ENCODE assay signal across 19 cellular contexts in the genomic region with DNA sequence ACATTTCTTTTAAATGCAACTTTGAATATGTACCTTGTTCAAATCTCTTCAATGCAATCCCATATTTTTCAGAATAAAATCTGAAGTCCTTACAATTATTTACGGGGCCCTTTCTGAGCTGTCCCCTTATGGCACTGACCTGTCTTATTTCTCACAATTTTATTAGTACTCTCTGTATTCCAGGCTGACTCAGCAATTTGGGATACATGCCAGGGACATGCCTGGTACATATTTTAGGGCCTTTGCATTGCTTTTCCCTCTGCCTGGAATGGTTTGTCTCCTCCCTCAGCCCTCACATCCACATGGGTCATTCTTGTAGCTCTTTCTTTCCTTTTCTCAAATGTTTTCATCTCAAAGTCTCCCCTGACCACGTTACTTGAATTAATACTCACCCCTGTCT.
DNase-seq lines count a peak whose midpoint lies in the region; ATAC-seq and TF ChIP-seq lines count a peak whose summit lies in the region.
"Had no signal": no experiment of that assay in that cellular context is flagged by ENCODE, and none has a peak within 500 bp of the region (broad histone marks: within the 10 kb centered on the region; RNA-seq: fewer than 3 reads in every experiment).

No MANE protein-coding gene starts in this region.

- no peaks in the 10 kb centered on the region for H3K79me1 ChIP-seq in mesenchymal stem cell (replicated peaks; ENCODE audit: low read length, poor library complexity, severe bottlenecking)

- H3K79me2 ChIP-seq in mammary epithelial cell (ENCODE audit: insufficient read depth, low read length), result no peaks in the 10 kb centered on the region

- no peak overlapping the region for H3K27ac ChIP-seq in mammary epithelial cell (ENCODE audit: insufficient read depth, low read depth, low read length)
- no peak overlapping the region for H3K27ac ChIP-seq in mesenchymal stem cell (ENCODE audit: low read length, poor library complexity, severe bottlenecking)
- H3K27ac ChIP-seq: SJCRH30, thoracic aorta had no signal

- no TSS peak for BruUV-seq in mammary epithelial cell (replicated peaks; lab: Mats Ljungman, UMichigan)

- no peak overlapping the region for H2BK15ac ChIP-seq in mesenchymal stem cell (ENCODE audit: low read depth, poor library complexity, severe bottlenecking)

- H3K4me2 ChIP-seq in mammary epithelial cell (ENCODE audit: insufficient read depth, low read depth, low read length), result no peak overlapping the region
- H3K4me2 ChIP-seq in mesenchymal stem cell (ENCODE audit: low read length, poor library complexity, severe bottlenecking), result no peak overlapping the region

- no peak overlapping the region for H3K23ac ChIP-seq in mesenchymal stem cell (ENCODE audit: low read length in 2 of 2)

- in situ Hi-C loops in mammary epithelial cell (cut with MboI; ENCODE audit: low sequenced_read_pairs in 2 of 2), result no loop called here

- H3K9me3 ChIP-seq in mammary epithelial cell (replicated peaks; ENCODE audit: insufficient read depth, low read length) (no peaks in the 10 kb centered on the region), mesenchymal stem cell (ENCODE audit: control insufficient read depth, low read length) (no peaks in the 10 kb centered on the region)
- H3K9me3 ChIP-seq: SJCRH30, thoracic aorta had no signal

- H2BK12ac ChIP-seq in mesenchymal stem cell (ENCODE audit: low read length in 2 of 2), result no peak overlapping the region

- no peak overlapping the region for H3K4me3 ChIP-seq in mammary epithelial cell (replicated peaks in 1 of 3; ENCODE audit: insufficient read depth in 1 of 3, low read depth in 2 of 3, low read length in 3 of 3)
- H3K4me3 ChIP-seq in mesenchymal stem cell (ENCODE audit: insufficient read depth in 1 of 2, low read depth in 1 of 2, low read length in 2 of 2), result no peak overlapping the region
- H3K4me3 ChIP-seq: SJCRH30, thoracic aorta had no signal

- 86% methylated on average over 2 of the region's 2 CpGs for WGBS in mammary epithelial cell (ENCODE audit: low coverage, missing lambda C conversion rate)
- 98% methylated on average over 2 of the region's 2 CpGs for WGBS in mesenchymal stem cell

- H3K4ac ChIP-seq in mesenchymal stem cell (ENCODE audit: low read depth in 1 of 2, low read length in 2 of 2), result no peak overlapping the region

- H3K9ac ChIP-seq in mammary epithelial cell (ENCODE audit: insufficient read depth, low read length), result no peak overlapping the region
- H3K9ac ChIP-seq in mesenchymal stem cell (ENCODE audit: low read length), result no peak overlapping the region

- no peak for TF ChIP-seq CTCF in mammary epithelial cell (conservative IDR thresholded peaks at IDR 0.05 in 1 of 2, IDR thresholded peaks at IDR 0.05 in 1 of 2; ENCODE audit: extremely low read depth in 1 of 2, insufficient read depth in 1 of 2, low read depth in 1 of 2, low read length in 2 of 2)

- no peak overlapping the region for H2BK120ac ChIP-seq in mesenchymal stem cell (ENCODE audit: low read depth, low read length)

- no peak overlapping the region for H4K91ac ChIP-seq in mesenchymal stem cell (ENCODE audit: low read length)

- H2AFZ ChIP-seq in mammary epithelial cell (ENCODE audit: low read depth, low read length), result peak overlapping the region; percentile 86
- no peak overlapping the region for H2AFZ ChIP-seq in mesenchymal stem cell (ENCODE audit: low read depth, low read length)

- no peak overlapping the region for H3K14ac ChIP-seq in mesenchymal stem cell (ENCODE audit: low read length in 2 of 2)

- no peak overlapping the region for H4K8ac ChIP-seq in mesenchymal stem cell (ENCODE audit: low read length)

- CTCF ChIA-PET in mammary epithelial cell (lab: Charles Lee; ENCODE audit: low non-redundant PET), result no interaction called here

- ATAC-seq in GM21825 (IDR thresholded peaks at IDR 0.05; ENCODE audit: unreplicated experiment), result no peak
- ATAC-seq: right cardiac atrium had no signal

- H4K20me1 ChIP-seq in mammary epithelial cell (ENCODE audit: insufficient read depth, low read length), result no peaks in the 10 kb centered on the region

- no peaks in the 10 kb centered on the region for H3K36me3 ChIP-seq in mammary epithelial cell (ENCODE audit: insufficient read depth, low read length)
- H3K36me3 ChIP-seq in mesenchymal stem cell (ENCODE audit: control insufficient read depth in 1 of 2, insufficient read depth in 2 of 2, low read depth in 1 of 2, low read length in 2 of 2), result no peaks in the 10 kb centered on the region
- H3K36me3 ChIP-seq: SJCRH30, thoracic aorta had no signal

- dilution Hi-C loops in mammary epithelial cell (cut with HindIII; ENCODE audit: low sequenced_read_pairs), result no loop called here

- no peaks in the 10 kb centered on the region for H3K27me3 ChIP-seq in mammary epithelial cell (ENCODE audit: insufficient read depth, low read length)
- H3K27me3 ChIP-seq in mesenchymal stem cell (ENCODE audit: control insufficient read depth in 1 of 2, insufficient read depth in 1 of 2, low read length in 2 of 2), result no peaks in the 10 kb centered on the region
- H3K27me3 ChIP-seq: SJCRH30 had no signal

- DNase-seq in ELR (ENCODE audit: low read depth) (peak; percentile 20), NCI-H446 (lab: John Stamatoyannopoulos, UW) (peak; percentile 10 to 46), mammary epithelial cell (peak; percentile 51), mesenchymal stem cell (peak; percentile 6), NCI-H748 treated with DMSO at 0.1 percent for 48 hours (lab: John Stamatoyannopoulos, UW) (no peak), activated gamma-delta T cell (lab: John Stamatoyannopoulos, UW) (no peak)
- no peak for DNase-seq in activated CD8-positive, alpha-beta memory T cell treated with anti-CD3 and anti-CD28 coated beads, Interleukin-2, amount 50 U/mL, for 4 hours
- DNase-seq: activated CD4-positive, alpha-beta T cell treated with anti-CD3 and anti-CD28 coated beads, Interleukin-2, amount 50 U/mL, for 48 hours; activated T-cell treated with anti-CD3 and anti-CD28 coated beads, Interleukin-2, amount 50 U/mL, for 48 hours; AML-193; aorta; Calu3; NCI-H1105 treated with DMSO at 0.1 percent for 48 hours; right cardiac atrium; SJCRH30; stimulated activated CD4-positive, alpha-beta T cell treated with anti-CD3 and anti-CD28 coated beads, Interleukin-2, amount 100 ng/mL, for 48 hours; stimulated activated CD8-positive, alpha-beta memory T cell treated with anti-CD3 and anti-CD28 coated beads, Interleukin-4, amount 100 ng/mL, for 48 hours had no signal

- no peak overlapping the region for H3K18ac ChIP-seq in mesenchymal stem cell (ENCODE audit: low read depth in 1 of 2, low read length in 2 of 2)

- no peak overlapping the region for H2AK5ac ChIP-seq in mesenchymal stem cell (ENCODE audit: low read length, severe bottlenecking)

- H3K4me1 ChIP-seq in mammary epithelial cell (ENCODE audit: insufficient read depth, low read length) (no peaks in the 10 kb centered on the region), mesenchymal stem cell (ENCODE audit: control insufficient read depth, insufficient read depth, low read depth, low read length) (no peaks in the 10 kb centered on the region)
- H3K4me1 ChIP-seq: SJCRH30 had no signal

- H2BK5ac ChIP-seq in mesenchymal stem cell (ENCODE audit: low read depth, low read length, poor library complexity, severe bottlenecking), result no peak overlapping the region

- intact Hi-C loops in mammary epithelial cell (cut with micrococcal nuclease), result no loop called here

Comparison
In these comparisons a context has a peak if more than half of its experiments do, and no peak if none do; other contexts are left out.
1. DNase-seq: peak in ELR (single experiment), NCI-H446 (2 of 2), mammary epithelial cell (single experiment) and mesenchymal stem cell (single experiment); none in activated CD8-positive, alpha-beta memory T cell treated with anti-CD3 and anti-CD28 coated beads, Interleukin-2, amount 50 U/mL, for 4 hours (single experiment), NCI-H748 treated with DMSO at 0.1 percent for 48 hours (single experiment) and activated gamma-delta T cell (single experiment).